Comparison of ENCODE assay signal across 8 cellular contexts in genomic region chr6:79078057-79078969, GRCh38. TPM values are rescaled to one million over a fixed set of nuclear protein-coding genes. Genes with fewer than 3 reads are reported as not detected.
DNase-seq lines count a peak whose midpoint lies in the region; ATAC-seq and TF ChIP-seq lines count a peak whose summit lies in the region.

Gene PHIP, minus strand, starts transcription at chr6:79078254. Its CDS starts 186 bp downstream, at chr6:79078068.

- no peak for TF ChIP-seq EP300 in esophagus muscularis mucosa (IDR thresholded peaks at IDR 0.05)

- intact Hi-C loops in esophagus muscularis mucosa (cut with DNase I), result loop anchor here (1.0 to 5.0 kb wide), 2 partner anchors 155 to 459 kb away; partner anchors contain the start of gene LCA5

- TF ChIP-seq CTCF in DND-41 (IDR thresholded peaks at IDR 0.05; ENCODE audit: borderline replicate concordance, extremely low read depth, low read length, poor library complexity, severe bottlenecking) (no peak), Peyer's patch (IDR thresholded peaks at IDR 0.05) (peak in 1 of 6 experiments; percentile 4), esophagus muscularis mucosa (IDR thresholded peaks at IDR 0.05) (no peak)

- DNase-seq in DND-41, result peak; percentile 93
- DNase-seq in Peyer's patch, result peak; percentile 91 to 96 (median 95)
- DNase-seq in activated T-cell treated with anti-CD3 and anti-CD28 coated beads, Interleukin-2, amount 50 U/mL, for 48 hours, result peak; percentile 92 to 93
- DNase-seq in esophagus muscularis mucosa (ENCODE audit: extremely low spot score), result peak; percentile 98
- DNase-seq in myocyte (ENCODE audit: low read depth), result peak; percentile 96
- peak; percentile 85 to 88 for DNase-seq in stimulated activated CD8-positive, alpha-beta memory T cell treated with anti-CD3 and anti-CD28 coated beads, Interleukin-7, amount 100 ng/mL, for 4 hours (ENCODE audit: low read depth in 2 of 2)

- peaks cover 18% of the 10 kb centered on the region for H3K36me3 ChIP-seq in DND-41 (ENCODE audit: insufficient read depth, low read length)
- H3K36me3 ChIP-seq in KOPT-K1 (ENCODE audit: insufficient read depth, low read length), result peaks cover 10% of the 10 kb centered on the region; the same call in 1 of the 2 replicates
- no peaks in the 10 kb centered on the region for H3K36me3 ChIP-seq in Peyer's patch
- H3K36me3 ChIP-seq in esophagus muscularis mucosa, result no peaks in the 10 kb centered on the region

- H3K27ac ChIP-seq in DND-41 (ENCODE audit: low read length) (peak within 1 kb of the TSS; percentile 100), KOPT-K1 (ENCODE audit: low read depth, low read length, poor library complexity, severe bottlenecking) (peak within 1 kb of the TSS; percentile 85), Peyer's patch (peak within 1 kb of the TSS; percentile 94 to 99 (median 97)), esophagus muscularis mucosa (replicated peaks in 1 of 4) (peak within 1 kb of the TSS; percentile 96 to 100 (median 98))

- H2AFZ ChIP-seq in DND-41 (ENCODE audit: low read depth, low read length), result peak within 1 kb of the TSS; percentile 96

- peaks cover 42% of the 10 kb centered on the region for H3K4me1 ChIP-seq in DND-41 (ENCODE audit: insufficient read depth, low read length)
- peaks cover 0 to 15% (median 0%) of the 10 kb centered on the region in 4 donors for H3K4me1 ChIP-seq in Peyer's patch
- peaks cover 28 to 43% (median 40%) of the 10 kb centered on the region in 4 donors for H3K4me1 ChIP-seq in esophagus muscularis mucosa

- H3K79me2 ChIP-seq in DND-41 (ENCODE audit: insufficient read depth, low read length), result peaks cover 50% of the 10 kb centered on the region

- H3K4me3 ChIP-seq in DND-41 (ENCODE audit: low read depth in 1 of 2, low read length in 2 of 2) (peak within 1 kb of the TSS; percentile 84 to 96), Peyer's patch (peak within 1 kb of the TSS; percentile 85 to 96 (median 92)), esophagus muscularis mucosa (peak within 1 kb of the TSS; percentile 84 to 98 (median 94))

- peak within 1 kb of the TSS; percentile 67 for H3K4me2 ChIP-seq in DND-41 (ENCODE audit: insufficient read depth, low read length)

- TF ChIP-seq POLR2A in Peyer's patch (IDR thresholded peaks at IDR 0.05) (peak; percentile 42 to 55), esophagus muscularis mucosa (IDR thresholded peaks at IDR 0.05; ENCODE audit: low read depth) (peak; percentile 24)

- H3K9ac ChIP-seq in DND-41 (ENCODE audit: low read depth, low read length), result peak within 1 kb of the TSS; percentile 96

- peaks cover 17% of the 10 kb centered on the region; the same call in 1 of the 2 replicates for H4K20me1 ChIP-seq in DND-41 (ENCODE audit: insufficient read depth, low read length)

- H3K27me3 ChIP-seq in DND-41 (ENCODE audit: insufficient read depth, low read length, poor library complexity) (no peaks in the 10 kb centered on the region), Peyer's patch (no peaks in the 10 kb centered on the region), esophagus muscularis mucosa (no peaks in the 10 kb centered on the region)

- H3K9me3 ChIP-seq in DND-41 (ENCODE audit: insufficient read depth, low read length, severe bottlenecking), result no peaks in the 10 kb centered on the region
- H3K9me3 ChIP-seq in KOPT-K1 (ENCODE audit: insufficient read depth, low read length, poor library complexity, severe bottlenecking), result no peaks in the 10 kb centered on the region
- no peaks in the 10 kb centered on the region for H3K9me3 ChIP-seq in Peyer's patch
- no peaks in the 10 kb centered on the region for H3K9me3 ChIP-seq in esophagus muscularis mucosa

- peak; percentile 76 for ATAC-seq in DND-41 (ENCODE audit: insufficient read depth, low read depth)
- peak; percentile 60 for ATAC-seq in GM21825 (IDR thresholded peaks at IDR 0.05; ENCODE audit: unreplicated experiment)

- under 1% methylated on average over 35 of the region's 73 CpGs for WGBS in esophagus muscularis mucosa

RNA-seq across cellular contexts. Expression of gene PHIP, which starts in this region (rescaled TPM):
- 10 to 100 TPM; 20.2 to 65.2 (median 25.1) TPM for total RNA-seq in Peyer's patch
- 10 to 100 TPM; 20.1 to 32.4 (median 25.5) TPM for total RNA-seq in esophagus muscularis mucosa
- total RNA-seq in myocyte, result 15.7 and 21.0 TPM in 2 replicates
- 3.4 TPM for polyA plus RNA-seq in myocyte (2012)

Comparison
In these comparisons a context has a peak if more than half of its experiments do, and no peak if none do; other contexts are left out.
1. Peak in every context shown above with its lines: DNase-seq, ATAC-seq, H3K4me3 ChIP-seq and H3K27ac ChIP-seq.